In genomic region chr9:77043743-77044142, GRCh38 we compare ENCODE assay signal across 13 cellular contexts. TPM values are rescaled to one million over a fixed set of nuclear protein-coding genes. Genes with fewer than 3 reads are reported as not detected.
"Had no signal": no experiment of that assay in that cellular context is flagged by ENCODE, and none has a peak within 500 bp of the region (broad histone marks: within the 10 kb centered on the region; RNA-seq: fewer than 3 reads in every experiment).

No MANE protein-coding gene starts in this region.

RNA-seq across cellular contexts. Expression of gene FOXB2, which starts 24.3 kb away (rescaled TPM):
- total RNA-seq: activated B cell treated with CpG ODN at 0.5 μM for 24 hours; activated CD4-positive, alpha-beta memory T cell treated with anti-CD3 and anti-CD28 coated beads for 36 hours; activated CD4-positive, alpha-beta memory T cell treated with anti-CD3 and anti-CD28 coated beads, Interleukin-2, amount 10 ng/mL, durations not matched to agents 7 days and 5 days; activated CD4-positive, alpha-beta T cell treated with anti-CD3 and anti-CD28 coated beads for 36 hours; activated CD4-positive, alpha-beta T cell treated with anti-CD3 and anti-CD28 coated beads, Interleukin-2, amount 10 ng/mL, durations not matched to agents 24 days and 14 days; activated CD4-positive, alpha-beta T cell treated with anti-CD3 and anti-CD28 coated beads, Interleukin-2, amount 10 ng/mL, durations not matched to agents 7 days and 5 days; activated CD8-positive, alpha-beta memory T cell treated with anti-CD3 and anti-CD28 coated beads for 36 hours; activated CD8-positive, alpha-beta memory T cell treated with anti-CD3 and anti-CD28 coated beads, Interleukin-2, amount 10 ng/mL, durations not matched to agents 7 days and 5 days; activated CD8-positive, alpha-beta T cell treated with anti-CD3 and anti-CD28 coated beads for 36 hours; activated CD8-positive, alpha-beta T cell treated with anti-CD3 and anti-CD28 coated beads, Interleukin-2, amount 10 ng/mL, durations not matched to agents 7 days and 5 days; T-helper 1 cell treated with Interleukin-12 subunit alpha and Interleukin-12 subunit beta and Interleukin-4 antibody, amounts not matched to agents 30 ng/mL and 1 ng/mL, for 36 hours; T-helper 17 cell; T-helper 2 cell treated with Interferon-gamma antibody and Interleukin-4, amounts not matched to agents 100 ng/mL and 5 ng/mL, for 36 hours had no signal
